9 cellular contexts compared by ENCODE assay signal in the genomic region with DNA sequence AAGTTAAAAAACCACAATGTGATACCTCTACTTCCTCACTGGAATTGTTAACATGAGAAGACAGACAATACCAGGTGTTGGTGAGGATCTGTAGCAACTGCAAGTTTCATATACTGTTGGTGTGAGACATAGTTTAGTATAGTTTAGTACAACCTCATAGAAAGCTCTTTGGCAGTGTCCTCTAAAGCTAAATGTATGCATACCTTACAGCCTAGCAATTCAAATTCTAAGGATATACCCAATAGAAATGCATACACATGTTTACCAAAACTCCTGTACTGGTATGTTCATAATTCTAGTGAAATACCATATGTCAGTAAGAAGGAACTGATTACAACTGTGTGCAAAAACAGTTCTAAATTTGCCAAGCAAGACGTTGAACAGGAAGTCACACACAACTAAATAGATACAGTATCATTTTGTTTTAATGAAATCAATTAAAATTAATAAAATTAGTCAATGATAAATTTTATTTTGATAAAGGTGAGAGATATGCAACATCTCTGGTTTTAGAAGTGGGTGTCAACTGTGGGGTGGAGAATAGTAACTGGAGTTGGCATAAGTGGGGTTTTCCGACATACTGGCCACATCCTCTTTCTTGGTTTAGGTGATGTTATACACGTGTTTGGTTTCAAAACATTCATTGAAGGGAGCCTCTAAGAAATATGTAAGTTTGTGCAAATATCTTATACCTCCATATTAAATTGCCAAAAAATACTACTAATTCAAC.
A peak's percentile ranks its signal among the peaks of the same experiment; 100 is the strongest.
DNase-seq lines count a peak whose midpoint lies in the region; ATAC-seq and TF ChIP-seq lines count a peak whose summit lies in the region.
"Had no signal": no experiment of that assay in that cellular context is flagged by ENCODE, and none has a peak within 500 bp of the region (broad histone marks: within the 10 kb centered on the region; RNA-seq: fewer than 3 reads in every experiment).

No MANE protein-coding gene starts in this region.

- H3K9me3 ChIP-seq in neutrophil = no peaks in the 10 kb centered on the region

- no peak for TF ChIP-seq CTCF in neutrophil (IDR thresholded peaks at IDR 0.05)
- TF ChIP-seq CTCF in brain microvascular endothelial cell (IDR thresholded peaks at IDR 0.05; ENCODE audit: low read depth, low read length, missing control alignments) = no peak

- in situ Hi-C loops in brain microvascular endothelial cell (cut with HindIII; ENCODE audit: low pct_ligation_motif_present, low sequenced_read_pairs) = no loop called here

- peaks cover 15 to 23% of the 10 kb centered on the region in 2 experiments for H3K4me1 ChIP-seq in neutrophil (ENCODE audit: control insufficient read depth in 1 of 2, insufficient read depth in 1 of 2, low read depth in 1 of 2, low read length in 1 of 2)

- DNase-seq in NOMO-1 (lab: John Stamatoyannopoulos, UW; ENCODE audit: unreplicated experiment in 2 of 2) = peak; percentile 56 to 83
- DNase-seq in NK-92 (lab: John Stamatoyannopoulos, UW; ENCODE audit: unreplicated experiment) = no peak
- DNase-seq in NCI-H1105 treated with DMSO at 0.1 percent for 48 hours (lab: John Stamatoyannopoulos, UW) = no peak
- no peak for DNase-seq in brain microvascular endothelial cell

- peak; percentile 88 for ATAC-seq in GM18870 (IDR thresholded peaks at IDR 0.05; ENCODE audit: unreplicated experiment)
- peak; percentile 88 for ATAC-seq in HG02678 (IDR thresholded peaks at IDR 0.05; ENCODE audit: unreplicated experiment)
- ATAC-seq in SK-N-SH treated with all-trans-retinoic acid at 6 μM for 48 hours = no peak

- no peaks in the 10 kb centered on the region for H3K36me3 ChIP-seq in neutrophil
- no peaks in the 10 kb centered on the region for H3K36me3 ChIP-seq in brain microvascular endothelial cell (replicated peaks)

- H3K4me3 ChIP-seq in neutrophil (ENCODE audit: low read depth in 1 of 2, low read length in 1 of 2) (no peak overlapping the region), brain microvascular endothelial cell (ENCODE audit: low read depth, low read length) (no peak overlapping the region)

- H3K27ac ChIP-seq in neutrophil (peak overlapping the region; percentile 59), brain microvascular endothelial cell (no peak overlapping the region)
- H3K27ac ChIP-seq: epithelial cell of prostate had no signal

- no peaks in the 10 kb centered on the region for H3K27me3 ChIP-seq in neutrophil
- H3K27me3 ChIP-seq in brain microvascular endothelial cell (replicated peaks) = no peaks in the 10 kb centered on the region

TF ChIP-seq in SK-N-SH treated with all-trans-retinoic acid at 6 μM for 48 hours, 23 proteins besides CTCF, POLR2A, EP300 and RAD21:
- TF ChIP-seq POU6F1 (CRISPR knock-in tag; IDR thresholded peaks at IDR 0.05; ENCODE audit: borderline replicate concordance, low read depth) = no peak
- no peak for TF ChIP-seq TSHZ2 (CRISPR knock-in tag; IDR thresholded peaks at IDR 0.05)
- TF ChIP-seq ZNF70 (CRISPR knock-in tag; IDR thresholded peaks at IDR 0.05) = no peak
- no peak for TF ChIP-seq ISL1 (CRISPR knock-in tag; IDR thresholded peaks at IDR 0.05)
- TF ChIP-seq OSR1 (CRISPR knock-in tag; IDR thresholded peaks at IDR 0.05) = no peak
TF ChIP-seq in SK-N-SH treated with all-trans-retinoic acid at 6 μM for 48 hours: peak in this region for 0.

Comparison
In these comparisons a context has a peak if more than half of its experiments do, and no peak if none do; other contexts are left out.
1. DNase-seq: peak in NOMO-1 (2 of 2); none in NK-92 (single experiment), NCI-H1105 treated with DMSO at 0.1 percent for 48 hours (single experiment) and brain microvascular endothelial cell (single experiment).